ENCODE assay signal across 13 cellular contexts in the genomic region with DNA sequence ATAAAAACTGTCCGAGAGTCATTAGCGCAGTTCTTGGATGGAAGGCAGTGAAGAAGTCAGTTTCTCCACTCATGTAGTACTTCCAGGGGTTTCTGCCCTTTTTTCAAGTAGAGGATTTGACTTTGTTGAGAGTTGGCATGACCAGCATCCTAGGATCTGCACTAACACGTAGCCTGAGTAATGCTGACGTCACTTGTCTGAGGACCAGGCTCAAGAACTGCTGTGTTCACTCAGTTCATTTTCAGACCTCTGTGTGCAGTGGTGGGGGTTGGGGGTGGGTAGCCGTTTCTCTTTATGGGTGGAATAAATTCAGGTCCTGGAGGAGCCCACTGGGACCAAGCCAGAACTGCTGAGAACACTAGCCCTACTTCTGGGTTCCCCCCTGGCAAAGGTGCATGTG. TPM values are rescaled to one million over a fixed set of nuclear protein-coding genes. Genes with fewer than 3 reads are reported as not detected.
DNase-seq lines count a peak whose midpoint lies in the region; ATAC-seq and TF ChIP-seq lines count a peak whose summit lies in the region.
"Had no signal": no experiment of that assay in that cellular context is flagged by ENCODE, and none has a peak within 500 bp of the region (broad histone marks: within the 10 kb centered on the region; RNA-seq: fewer than 3 reads in every experiment).

No MANE protein-coding gene starts in this region.

- TF ChIP-seq POLR2A in breast epithelium (IDR thresholded peaks at IDR 0.05) = no peak

- no peak overlapping the region for H2BK5ac ChIP-seq in mesenchymal stem cell (ENCODE audit: low read depth, low read length, poor library complexity, severe bottlenecking)

- no peak overlapping the region for H3K18ac ChIP-seq in mesenchymal stem cell (ENCODE audit: low read depth in 1 of 2, low read length in 2 of 2)

- no peak overlapping the region for H3K4me2 ChIP-seq in mesenchymal stem cell (ENCODE audit: low read length, poor library complexity, severe bottlenecking)

- intact Hi-C loops in MCF 10A (cut with micrococcal nuclease) (no loop called here), breast epithelium (cut with DNase I; ENCODE audit: low total_unique reads) (no loop called here)

- H2BK120ac ChIP-seq in mesenchymal stem cell (ENCODE audit: low read depth, low read length) = no peak overlapping the region

- H3K23ac ChIP-seq in mesenchymal stem cell (ENCODE audit: low read length in 2 of 2) = peak overlapping the region in 1 of 2 experiments; percentile 65

- no peak overlapping the region for H3K27ac Mint-ChIP-seq in MCF 10A (ENCODE audit: low read depth, unreplicated experiment)
- peak overlapping the region; percentile 12 for H3K27ac Mint-ChIP-seq in central memory CD8-positive, alpha-beta T cell (ENCODE audit: low read depth)

- H3K4ac ChIP-seq in mesenchymal stem cell (ENCODE audit: low read depth in 1 of 2, low read length in 2 of 2) = no peak overlapping the region

- no peaks in the 10 kb centered on the region for H3K9me3 Mint-ChIP-seq in MCF 10A (ENCODE audit: unreplicated experiment)
- H3K9me3 Mint-ChIP-seq in central memory CD8-positive, alpha-beta T cell = no peaks in the 10 kb centered on the region

- H2BK15ac ChIP-seq in mesenchymal stem cell (ENCODE audit: low read depth, poor library complexity, severe bottlenecking) = no peak overlapping the region

- no peaks in the 10 kb centered on the region for H3K27me3 Mint-ChIP-seq in MCF 10A (ENCODE audit: insufficient read depth, unreplicated experiment)
- no peaks in the 10 kb centered on the region for H3K27me3 Mint-ChIP-seq in central memory CD8-positive, alpha-beta T cell

- DNase-seq in MCF 10A (ENCODE audit: unreplicated experiment) (peak; percentile 53), breast epithelium (ENCODE audit: low spot score in 2 of 2) (no peak), mesenchymal stem cell (peak; percentile 38), cerebellar nuclear complex (lab: John Stamatoyannopoulos, UW) (no peak), NAMALWA (ENCODE audit: low spot score) (no peak)
- DNase-seq in central memory CD8-positive, alpha-beta T cell (ENCODE audit: low spot score in 2 of 2) = no peak
- DNase-seq: effector memory CD4-positive, alpha-beta T cell; left ventricle myocardium superior; NCI-H1092; testis had no signal

- ATAC-seq in central memory CD8-positive, alpha-beta T cell (replicated peaks; ENCODE audit: extremely low read depth, poor library complexity, severe bottlenecking) = no peak
- ATAC-seq in GM21723 (IDR thresholded peaks at IDR 0.05; ENCODE audit: unreplicated experiment) (no peak), GM18909 (IDR thresholded peaks at IDR 0.05; ENCODE audit: poor library complexity, unreplicated experiment) (no peak)
- ATAC-seq: left ventricle myocardium superior, WTC11 had no signal

- H3K27me3 ChIP-seq in breast epithelium = no peaks in the 10 kb centered on the region
- H3K27me3 ChIP-seq in mesenchymal stem cell (ENCODE audit: control insufficient read depth in 1 of 2, insufficient read depth in 1 of 2, low read length in 2 of 2) = no peaks in the 10 kb centered on the region
- H3K27me3 ChIP-seq: testis had no signal

- POLR2A ChIA-PET in MCF 10A (lab: Yijun Ruan, JAX) = no interaction called here

- no peak overlapping the region for H4K91ac ChIP-seq in mesenchymal stem cell (ENCODE audit: low read length)

- H4K8ac ChIP-seq in mesenchymal stem cell (ENCODE audit: low read length) = no peak overlapping the region

- peaks cover 19% of the 10 kb centered on the region for H3K79me1 ChIP-seq in mesenchymal stem cell (replicated peaks; ENCODE audit: low read length, poor library complexity, severe bottlenecking)

- no TSS peak for BruUV-seq in MCF 10A (replicated peaks; lab: Mats Ljungman, UMichigan)

- H3K14ac ChIP-seq in mesenchymal stem cell (ENCODE audit: low read length in 2 of 2) = no peak overlapping the region

- H2AFZ ChIP-seq in mesenchymal stem cell (ENCODE audit: low read depth, low read length) = no peak overlapping the region

- no peak overlapping the region for H3K27ac ChIP-seq in breast epithelium
- H3K27ac ChIP-seq in mesenchymal stem cell (ENCODE audit: low read length, poor library complexity, severe bottlenecking) = no peak overlapping the region
- H3K27ac ChIP-seq: testis had no signal

- H2AK5ac ChIP-seq in mesenchymal stem cell (ENCODE audit: low read length, severe bottlenecking) = no peak overlapping the region

- H3K4me1 Mint-ChIP-seq in MCF 10A (ENCODE audit: insufficient read depth, unreplicated experiment) = peaks cover 35% of the 10 kb centered on the region
- H3K4me1 Mint-ChIP-seq in central memory CD8-positive, alpha-beta T cell = peaks cover 70% of the 10 kb centered on the region

- H3K36me3 Mint-ChIP-seq in MCF 10A (ENCODE audit: insufficient read depth, unreplicated experiment) = peaks cover 26% of the 10 kb centered on the region
- H3K36me3 Mint-ChIP-seq in central memory CD8-positive, alpha-beta T cell (ENCODE audit: insufficient read depth) = peaks cover 13% of the 10 kb centered on the region

- H3K4me3 Mint-ChIP-seq in MCF 10A (ENCODE audit: unreplicated experiment) = no peak overlapping the region
- no peak overlapping the region for H3K4me3 Mint-ChIP-seq in central memory CD8-positive, alpha-beta T cell
- H3K4me3 Mint-ChIP-seq: WTC11 had no signal

- no peaks in the 10 kb centered on the region for H3K9me3 ChIP-seq in breast epithelium
- no peaks in the 10 kb centered on the region for H3K9me3 ChIP-seq in mesenchymal stem cell (ENCODE audit: control insufficient read depth, low read length)
- H3K9me3 ChIP-seq: testis had no signal

- peaks cover 0 to 13% of the 10 kb centered on the region in 2 donors for H3K4me1 ChIP-seq in breast epithelium
- peaks cover 24% of the 10 kb centered on the region for H3K4me1 ChIP-seq in mesenchymal stem cell (ENCODE audit: control insufficient read depth, insufficient read depth, low read depth, low read length)

- H3K9ac ChIP-seq in mesenchymal stem cell (ENCODE audit: low read length) = peak overlapping the region; percentile 72

- 82% methylated on average over 5 of the region's 5 CpGs for WGBS in mesenchymal stem cell

- CTCF ChIA-PET in MCF 10A (lab: Yijun Ruan, JAX) = no interaction called here

- TF ChIP-seq CTCF in MCF 10A (IDR thresholded peaks at IDR 0.05; ENCODE audit: unreplicated experiment) (no peak), breast epithelium (IDR thresholded peaks at IDR 0.05) (no peak)

- no peak overlapping the region for H3K4me3 ChIP-seq in breast epithelium
- no peak overlapping the region for H3K4me3 ChIP-seq in mesenchymal stem cell (ENCODE audit: insufficient read depth in 1 of 2, low read depth in 1 of 2, low read length in 2 of 2)
- H3K4me3 ChIP-seq: testis had no signal

- H3K36me3 ChIP-seq in breast epithelium (no peaks in the 10 kb centered on the region), mesenchymal stem cell (ENCODE audit: control insufficient read depth in 1 of 2, insufficient read depth in 2 of 2, low read depth in 1 of 2, low read length in 2 of 2) (peaks cover 15 to 87% of the 10 kb centered on the region in 2 experiments)

- no peak overlapping the region for H2BK12ac ChIP-seq in mesenchymal stem cell (ENCODE audit: low read length in 2 of 2)

RNA-seq across cellular contexts. Expression of a gene that starts 53.3 kb away (rescaled TPM):
- 86.0 and 90.7 TPM in 2 replicates for total RNA-seq in MCF 10A (2022)
- total RNA-seq in breast epithelium = 10 to 100 TPM; 22.3 to 40.6 (median 26.5) TPM
- 125 TPM for polyA plus RNA-seq in mesenchymal stem cell (2013, experiment 1 of 2)
- 122 TPM for polyA plus RNA-seq in mesenchymal stem cell (2013, experiment 2 of 2)

RNA-seq across cellular contexts. Expression of a gene that starts 53.3 kb away (rescaled TPM):
- total RNA-seq in MCF 10A (2022) (8.1 and 8.5 TPM in 2 replicates), breast epithelium (10 to 100 TPM; 17.0 to 54.9 (median 38.6) TPM)
- polyA plus RNA-seq in mesenchymal stem cell (2013, experiment 1 of 2) = 6.5 TPM
- polyA plus RNA-seq in mesenchymal stem cell (2013, experiment 2 of 2) = 6.3 TPM

Comparison
In these comparisons a context has a peak if more than half of its experiments do, and no peak if none do; other contexts are left out.
1. DNase-seq: peak in MCF 10A (single experiment) and mesenchymal stem cell (single experiment); none in breast epithelium (0 of 2), central memory CD8-positive, alpha-beta T cell (0 of 2), cerebellar nuclear complex (0 of 2) and NAMALWA (single experiment).